11 cellular contexts compared by ENCODE assay signal in the genomic region with DNA sequence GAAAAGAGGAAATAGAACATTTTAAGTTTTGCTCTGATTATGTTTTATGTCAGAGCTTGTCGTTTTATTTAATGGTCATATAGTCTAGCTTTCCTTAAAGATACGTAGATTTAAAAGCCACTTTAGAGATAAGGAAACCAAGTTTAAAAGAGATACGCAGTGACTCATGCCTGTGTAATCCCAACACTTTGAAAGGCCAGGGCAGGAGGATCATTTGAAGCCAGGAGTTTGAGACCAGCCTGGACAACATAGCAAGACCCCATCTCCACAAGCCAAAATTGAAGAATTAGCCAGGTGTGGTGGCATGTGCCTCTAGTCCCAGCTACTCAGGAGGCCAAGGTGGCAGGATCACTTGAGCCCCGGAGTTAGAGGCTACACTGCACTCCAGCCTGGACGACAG. TPM values are rescaled to one million over a fixed set of nuclear protein-coding genes. Genes with fewer than 3 reads are reported as not detected.
DNase-seq lines count a peak whose midpoint lies in the region; ATAC-seq and TF ChIP-seq lines count a peak whose summit lies in the region.
"Had no signal": no experiment of that assay in that cellular context is flagged by ENCODE, and none has a peak within 500 bp of the region (broad histone marks: within the 10 kb centered on the region; RNA-seq: fewer than 3 reads in every experiment).

No MANE protein-coding gene starts in this region.

- no peaks in the 10 kb centered on the region for H3K27me3 Mint-ChIP-seq in Calu3 (ENCODE audit: unreplicated experiment)

- CTCF ChIA-PET in Calu3 (lab: Charles Lee), result interaction anchor here (0.6 kb wide), 1 partner anchor 59 kb away, joined by 3 read pairs; no protein-coding TSS in a partner anchor

- intact Hi-C loops in Calu3 (cut with micrococcal nuclease; ENCODE audit: unreplicated experiment), result no loop called here
- intact Hi-C loops in mucosa of descending colon (cut with DNase I, micrococcal nuclease), result no loop called here

- H3K9me3 ChIP-seq in mucosa of descending colon, result no peaks in the 10 kb centered on the region
- H3K9me3 ChIP-seq: adrenal gland had no signal

- peak overlapping the region; percentile 69 for H3K27ac Mint-ChIP-seq in Calu3 (ENCODE audit: unreplicated experiment)
- H3K27ac Mint-ChIP-seq: GM23338 had no signal

- no peaks in the 10 kb centered on the region for H3K9me3 Mint-ChIP-seq in Calu3 (ENCODE audit: low read depth, unreplicated experiment)
- H3K9me3 Mint-ChIP-seq: GM23338 had no signal

- peaks cover 13% of the 10 kb centered on the region for H3K36me3 Mint-ChIP-seq in Calu3 (ENCODE audit: insufficient read depth, unreplicated experiment)

- no TSS peak for BruUV-seq in Calu3 (replicated peaks; lab: Mats Ljungman, UMichigan)

- no peaks in the 10 kb centered on the region for H3K36me3 ChIP-seq in mucosa of descending colon (ENCODE audit: low read depth)
- H3K36me3 ChIP-seq: adrenal gland had no signal

- no peak overlapping the region for H3K4me3 Mint-ChIP-seq in Calu3 (ENCODE audit: low read depth, unreplicated experiment)
- H3K4me3 Mint-ChIP-seq: GM23338 had no signal

- H3K4me1 ChIP-seq in mucosa of descending colon (ENCODE audit: low read depth), result peaks cover 2% of the 10 kb centered on the region

- no peak for TF ChIP-seq CTCF in Calu3 (IDR thresholded peaks at IDR 0.05; ENCODE audit: unreplicated experiment)
- TF ChIP-seq CTCF in choroid plexus epithelial cell (conservative IDR thresholded peaks at IDR 0.05; ENCODE audit: low read depth, low read length), result no peak
- TF ChIP-seq CTCF in mucosa of descending colon (IDR thresholded peaks at IDR 0.05), result no peak

- no peak for DNase-seq in Calu3
- DNase-seq in NCI-H226, result peak; percentile 55
- DNase-seq in choroid plexus epithelial cell (ENCODE audit: low read depth), result peak; percentile 38
- no peak for DNase-seq in mucosa of descending colon
- no peak for DNase-seq in medulla oblongata (ENCODE audit: extremely low spot score)
- DNase-seq in T-helper 1 cell, result no peak
- DNase-seq in stimulated activated CD4-positive, alpha-beta T cell treated with anti-CD3 and anti-CD28 coated beads, Interleukin-1b, Interleukin-23, amount 100 ng/mL, for 48 hours, result no peak
- DNase-seq: DMS79 treated with DMSO at 0.1 percent for 48 hours had no signal

- H3K4me3 ChIP-seq in choroid plexus epithelial cell (ENCODE audit: low read depth, low read length), result no peak overlapping the region
- no peak overlapping the region for H3K4me3 ChIP-seq in mucosa of descending colon
- H3K4me3 ChIP-seq: adrenal gland, GM23338 had no signal

- ATAC-seq in mucosa of descending colon, result peak; percentile 63
- no peak for ATAC-seq in HG03354 (IDR thresholded peaks at IDR 0.05; ENCODE audit: poor library complexity, severe bottlenecking, unreplicated experiment)

- peaks cover 31% of the 10 kb centered on the region for H3K4me1 Mint-ChIP-seq in Calu3 (ENCODE audit: low read depth, unreplicated experiment)

RNA-seq across cellular contexts. Expression of gene MAPK1IP1L, which starts 19.6 kb away (rescaled TPM):
- total RNA-seq in Calu3 (2022), result 104 and 108 TPM in 2 replicates
- total RNA-seq in mucosa of descending colon, result 10 to 100 TPM; 67.7 to 72.7 (median 69.7) TPM

RNA-seq across cellular contexts. Expression of gene SOCS4, which starts 44.0 kb away (rescaled TPM):
- total RNA-seq in Calu3 (2022) (29.9 and 31.5 TPM in 2 replicates), mucosa of descending colon (10 to 100 TPM; 16.6 to 41.6 (median 23.5) TPM)

RNA-seq across cellular contexts. Expression of gene WDHD1, which starts 44.2 kb away (rescaled TPM):
- total RNA-seq in Calu3 (2022), result 25.0 and 27.7 TPM in 2 replicates
- 1 to 10 TPM; 2.6 to 6.5 (median 3.4) TPM for total RNA-seq in mucosa of descending colon

RNA-seq across cellular contexts. Expression of gene LGALS3, which starts 58.0 kb away (rescaled TPM):
- 429 and 672 TPM in 2 replicates for total RNA-seq in Calu3 (2022)
- 1,000 to 10,000 TPM in 2 of 3 donors, 100 to 1,000 TPM in 1; 488 to 1,705 (median 1,380) TPM for total RNA-seq in mucosa of descending colon

Comparison
In these comparisons a context has a peak if more than half of its experiments do, and no peak if none do; other contexts are left out.
1. DNase-seq: peak in NCI-H226 (single experiment) and choroid plexus epithelial cell (single experiment); none in Calu3 (single experiment), mucosa of descending colon (0 of 3), medulla oblongata (single experiment), T-helper 1 cell (0 of 5) and stimulated activated CD4-positive, alpha-beta T cell treated with anti-CD3 and anti-CD28 coated beads, Interleukin-1b, Interleukin-23, amount 100 ng/mL, for 48 hours (single experiment).